ENCODE assay signal across 1 cellular context in the genomic region with DNA sequence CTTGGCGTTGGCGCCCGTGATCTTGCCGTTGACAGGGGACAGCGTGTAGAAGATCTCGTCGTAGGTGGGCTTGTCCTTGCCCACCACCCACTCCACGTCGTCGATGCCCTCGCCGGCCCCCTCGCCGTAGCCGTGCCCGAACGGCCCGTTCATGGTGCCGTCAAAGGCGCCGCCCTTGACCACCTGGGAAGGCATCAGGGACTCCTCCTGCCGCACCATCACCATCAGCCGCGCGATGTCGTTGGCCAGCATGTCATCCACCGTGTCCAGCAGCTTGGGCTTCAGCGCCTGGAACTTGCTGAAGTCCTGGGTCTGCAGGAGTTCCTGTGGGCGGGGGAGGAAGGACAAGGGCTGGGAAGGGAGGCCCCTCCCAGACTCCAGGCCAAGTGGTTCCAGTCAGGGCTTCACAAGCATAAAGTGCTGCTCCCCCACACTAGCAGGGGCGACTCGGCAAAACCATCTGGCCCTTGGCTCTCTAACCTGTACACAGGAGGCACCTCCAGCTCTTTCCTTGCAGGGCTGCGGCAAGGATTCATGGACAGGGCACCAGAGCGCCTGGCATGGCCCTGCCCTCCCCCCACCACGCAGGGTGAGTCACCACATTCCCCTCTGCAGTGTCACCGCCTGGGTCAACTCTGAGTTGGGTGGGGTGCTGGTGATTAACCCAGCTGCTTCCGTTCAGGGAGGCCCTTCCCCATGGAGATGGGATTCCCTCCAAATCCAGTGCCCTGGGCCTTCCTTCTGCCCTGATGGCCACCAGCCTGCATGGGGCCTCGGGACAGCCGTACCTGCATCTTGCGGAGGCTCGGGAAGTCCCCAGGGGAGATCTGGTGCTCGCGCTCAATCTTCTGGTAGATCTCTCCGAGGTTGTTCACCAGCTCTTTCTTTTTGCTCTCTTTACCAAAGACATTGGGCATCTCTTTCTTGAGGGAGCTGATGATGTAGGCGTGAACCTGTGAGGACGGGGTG.
TF ChIP-seq lines count a peak whose summit lies in the region.

No MANE protein-coding gene starts in this region.

TF ChIP-seq in HepG2, 621 proteins besides CTCF, POLR2A, EP300 and RAD21 (continued from another document):
- TF ChIP-seq, protein P1, sequence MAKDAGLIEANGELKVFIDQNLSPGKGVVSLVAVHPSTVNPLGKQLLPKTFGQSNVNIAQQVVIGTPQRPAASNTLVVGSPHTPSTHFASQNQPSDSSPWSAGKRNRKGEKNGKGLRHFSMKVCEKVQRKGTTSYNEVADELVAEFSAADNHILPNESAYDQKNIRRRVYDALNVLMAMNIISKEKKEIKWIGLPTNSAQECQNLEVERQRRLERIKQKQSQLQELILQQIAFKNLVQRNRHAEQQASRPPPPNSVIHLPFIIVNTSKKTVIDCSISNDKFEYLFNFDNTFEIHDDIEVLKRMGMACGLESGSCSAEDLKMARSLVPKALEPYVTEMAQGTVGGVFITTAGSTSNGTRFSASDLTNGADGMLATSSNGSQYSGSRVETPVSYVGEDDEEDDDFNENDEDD (CRISPR knock-in tag; IDR thresholded peaks at IDR 0.05; ENCODE audit: borderline replicate concordance): peak; percentile 12; the same call in 1 of the 2 replicates
- no peak for TF ChIP-seq DR1 (CRISPR knock-in tag; IDR thresholded peaks at IDR 0.05)
- peak; percentile 47; the same call in 1 of the 2 replicates for TF ChIP-seq SOX5 (CRISPR knock-in tag; IDR thresholded peaks at IDR 0.05; ENCODE audit: borderline replicate concordance)
- TF ChIP-seq RXRA (CRISPR knock-in tag; IDR thresholded peaks at IDR 0.05): peak; percentile 75; the same call in 1 of the 2 replicates
- no peak for TF ChIP-seq GABPA (IDR thresholded peaks at IDR 0.05; ENCODE audit: low read depth, low read length)
- TF ChIP-seq GABPA (CRISPR knock-in tag; IDR thresholded peaks at IDR 0.05; ENCODE audit: low read depth): peak; percentile 67
- TF ChIP-seq, protein P2, sequence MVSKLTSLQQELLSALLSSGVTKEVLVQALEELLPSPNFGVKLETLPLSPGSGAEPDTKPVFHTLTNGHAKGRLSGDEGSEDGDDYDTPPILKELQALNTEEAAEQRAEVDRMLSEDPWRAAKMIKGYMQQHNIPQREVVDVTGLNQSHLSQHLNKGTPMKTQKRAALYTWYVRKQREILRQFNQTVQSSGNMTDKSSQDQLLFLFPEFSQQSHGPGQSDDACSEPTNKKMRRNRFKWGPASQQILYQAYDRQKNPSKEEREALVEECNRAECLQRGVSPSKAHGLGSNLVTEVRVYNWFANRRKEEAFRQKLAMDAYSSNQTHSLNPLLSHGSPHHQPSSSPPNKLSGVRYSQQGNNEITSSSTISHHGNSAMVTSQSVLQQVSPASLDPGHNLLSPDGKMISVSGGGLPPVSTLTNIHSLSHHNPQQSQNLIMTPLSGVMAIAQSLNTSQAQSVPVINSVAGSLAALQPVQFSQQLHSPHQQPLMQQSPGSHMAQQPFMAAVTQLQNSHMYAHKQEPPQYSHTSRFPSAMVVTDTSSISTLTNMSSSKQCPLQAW (CRISPR knock-in tag; IDR thresholded peaks at IDR 0.05): 0 out of 2 replicates have a peak, but pooled peaks have one; percentile 45
- TF ChIP-seq ZBTB40 (IDR thresholded peaks at IDR 0.05): no peak
- TF ChIP-seq ZBTB40 (CRISPR knock-in tag; IDR thresholded peaks at IDR 0.05): 0 out of 2 replicates have a peak, but pooled peaks have one; percentile 21
- TF ChIP-seq SMAD3 (CRISPR knock-in tag; IDR thresholded peaks at IDR 0.05): 0 out of 2 replicates have a peak, but pooled peaks have one; percentile 23
- 0 out of 2 replicates have a peak, but pooled peaks have one; percentile 22 for TF ChIP-seq ZNF792 (CRISPR knock-in tag; IDR thresholded peaks at IDR 0.05)
- peak; percentile 89 for TF ChIP-seq HIVEP1 (CRISPR knock-in tag; IDR thresholded peaks at IDR 0.05)
- no peak for TF ChIP-seq PPARG (CRISPR knock-in tag; conservative IDR thresholded peaks at IDR 0.05)
- peak; percentile 95 for TF ChIP-seq ZBTB33 (CRISPR knock-in tag; IDR thresholded peaks at IDR 0.05)
- peak; percentile 58 for TF ChIP-seq MED1 (CRISPR knock-in tag; IDR thresholded peaks at IDR 0.05)
- TF ChIP-seq E2F5 (CRISPR knock-in tag; conservative IDR thresholded peaks at IDR 0.05): no peak
- TF ChIP-seq ZNF34 (CRISPR knock-in tag; IDR thresholded peaks at IDR 0.05; ENCODE audit: borderline replicate concordance): no peak
- TF ChIP-seq U2AF1 (optimal IDR thresholded peaks at IDR 0.05; ENCODE audit: low read depth, low read length): peak; percentile 45
- TF ChIP-seq, protein P3, sequence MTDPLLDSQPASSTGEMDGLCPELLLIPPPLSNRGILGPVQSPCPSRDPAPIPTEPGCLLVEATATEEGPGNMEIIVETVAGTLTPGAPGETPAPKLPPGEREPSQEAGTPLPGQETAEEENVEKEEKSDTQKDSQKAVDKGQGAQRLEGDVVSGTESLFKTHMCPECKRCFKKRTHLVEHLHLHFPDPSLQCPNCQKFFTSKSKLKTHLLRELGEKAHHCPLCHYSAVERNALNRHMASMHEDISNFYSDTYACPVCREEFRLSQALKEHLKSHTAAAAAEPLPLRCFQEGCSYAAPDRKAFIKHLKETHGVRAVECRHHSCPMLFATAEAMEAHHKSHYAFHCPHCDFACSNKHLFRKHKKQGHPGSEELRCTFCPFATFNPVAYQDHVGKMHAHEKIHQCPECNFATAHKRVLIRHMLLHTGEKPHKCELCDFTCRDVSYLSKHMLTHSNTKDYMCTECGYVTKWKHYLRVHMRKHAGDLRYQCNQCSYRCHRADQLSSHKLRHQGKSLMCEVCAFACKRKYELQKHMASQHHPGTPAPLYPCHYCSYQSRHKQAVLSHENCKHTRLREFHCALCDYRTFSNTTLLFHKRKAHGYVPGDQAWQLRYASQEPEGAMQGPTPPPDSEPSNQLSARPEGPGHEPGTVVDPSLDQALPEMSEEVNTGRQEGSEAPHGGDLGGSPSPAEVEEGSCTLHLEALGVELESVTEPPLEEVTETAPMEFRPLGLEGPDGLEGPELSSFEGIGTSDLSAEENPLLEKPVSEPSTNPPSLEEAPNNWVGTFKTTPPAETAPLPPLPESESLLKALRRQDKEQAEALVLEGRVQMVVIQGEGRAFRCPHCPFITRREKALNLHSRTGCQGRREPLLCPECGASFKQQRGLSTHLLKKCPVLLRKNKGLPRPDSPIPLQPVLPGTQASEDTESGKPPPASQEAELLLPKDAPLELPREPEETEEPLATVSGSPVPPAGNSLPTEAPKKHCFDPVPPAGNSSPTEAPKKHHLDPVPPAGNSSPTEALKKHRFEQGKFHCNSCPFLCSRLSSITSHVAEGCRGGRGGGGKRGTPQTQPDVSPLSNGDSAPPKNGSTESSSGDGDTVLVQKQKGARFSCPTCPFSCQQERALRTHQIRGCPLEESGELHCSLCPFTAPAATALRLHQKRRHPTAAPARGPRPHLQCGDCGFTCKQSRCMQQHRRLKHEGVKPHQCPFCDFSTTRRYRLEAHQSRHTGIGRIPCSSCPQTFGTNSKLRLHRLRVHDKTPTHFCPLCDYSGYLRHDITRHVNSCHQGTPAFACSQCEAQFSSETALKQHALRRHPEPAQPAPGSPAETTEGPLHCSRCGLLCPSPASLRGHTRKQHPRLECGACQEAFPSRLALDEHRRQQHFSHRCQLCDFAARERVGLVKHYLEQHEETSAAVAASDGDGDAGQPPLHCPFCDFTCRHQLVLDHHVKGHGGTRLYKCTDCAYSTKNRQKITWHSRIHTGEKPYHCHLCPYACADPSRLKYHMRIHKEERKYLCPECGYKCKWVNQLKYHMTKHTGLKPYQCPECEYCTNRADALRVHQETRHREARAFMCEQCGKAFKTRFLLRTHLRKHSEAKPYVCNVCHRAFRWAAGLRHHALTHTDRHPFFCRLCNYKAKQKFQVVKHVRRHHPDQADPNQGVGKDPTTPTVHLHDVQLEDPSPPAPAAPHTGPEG (CRISPR knock-in tag; IDR thresholded peaks at IDR 0.05): no peak
- TF ChIP-seq ZNF7 (CRISPR knock-in tag; IDR thresholded peaks at IDR 0.05): no peak
- TF ChIP-seq ZNF274 (CRISPR knock-in tag; IDR thresholded peaks at IDR 0.05): no peak
- TF ChIP-seq KMT2A (CRISPR knock-in tag; IDR thresholded peaks at IDR 0.05): no peak
- TF ChIP-seq HNF4G (IDR thresholded peaks at IDR 0.05; ENCODE audit: borderline replicate concordance, low read depth, low read length): no peak
- TF ChIP-seq HNF4G (CRISPR knock-in tag; IDR thresholded peaks at IDR 0.05; ENCODE audit: borderline replicate concordance, low read depth): no peak
- peak; percentile 27; the same call in 1 of the 2 replicates for TF ChIP-seq CREB1 (IDR thresholded peaks at IDR 0.05)
- no peak for TF ChIP-seq CREB1 (CRISPR knock-in tag; IDR thresholded peaks at IDR 0.05)
